In the genomic region with DNA sequence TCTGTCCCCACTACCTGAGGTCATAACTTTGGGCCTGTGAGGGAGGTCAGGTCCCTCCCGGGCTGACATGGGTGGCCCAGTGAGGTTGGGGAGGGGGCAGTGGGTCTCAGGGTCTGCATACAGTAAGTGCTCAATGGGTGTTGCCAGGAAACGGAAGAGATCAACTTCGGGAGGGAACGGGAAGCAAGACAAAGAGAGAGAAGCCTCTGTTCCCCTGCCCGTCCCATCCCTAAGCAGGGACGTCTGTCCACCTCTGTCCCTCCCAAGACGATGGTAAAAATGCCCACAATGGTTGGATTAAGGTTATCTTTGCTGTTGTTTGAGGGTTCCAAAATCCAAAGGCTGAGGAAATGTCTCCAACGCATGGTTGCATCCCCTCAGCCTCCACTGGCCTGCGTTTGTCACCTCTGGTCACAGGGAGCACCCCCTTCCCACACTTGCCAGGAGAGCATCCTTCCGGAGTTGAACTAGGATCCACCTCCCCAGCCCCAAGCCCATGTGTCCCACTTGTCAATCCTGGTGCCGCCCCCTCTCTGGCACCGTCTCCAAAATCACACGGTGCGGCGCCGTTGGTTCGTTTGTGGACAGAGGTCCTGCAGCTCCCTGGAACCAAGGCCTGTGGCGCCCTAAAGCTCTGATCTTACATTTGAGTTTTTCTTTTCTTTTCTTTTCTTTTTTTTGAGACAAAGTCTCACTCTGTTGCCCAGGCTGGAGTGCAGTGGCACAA, we compare ENCODE assay signal across 1 cellular context.
TF ChIP-seq lines count a peak whose summit lies in the region.

No MANE protein-coding gene starts in this region.

TF ChIP-seq in K562, 482 proteins besides CTCF, POLR2A, EP300 and RAD21:
- TF ChIP-seq ZKSCAN8 (CRISPR knock-in tag; IDR thresholded peaks at IDR 0.05), result peak; percentile 73
- TF ChIP-seq, protein P1, sequence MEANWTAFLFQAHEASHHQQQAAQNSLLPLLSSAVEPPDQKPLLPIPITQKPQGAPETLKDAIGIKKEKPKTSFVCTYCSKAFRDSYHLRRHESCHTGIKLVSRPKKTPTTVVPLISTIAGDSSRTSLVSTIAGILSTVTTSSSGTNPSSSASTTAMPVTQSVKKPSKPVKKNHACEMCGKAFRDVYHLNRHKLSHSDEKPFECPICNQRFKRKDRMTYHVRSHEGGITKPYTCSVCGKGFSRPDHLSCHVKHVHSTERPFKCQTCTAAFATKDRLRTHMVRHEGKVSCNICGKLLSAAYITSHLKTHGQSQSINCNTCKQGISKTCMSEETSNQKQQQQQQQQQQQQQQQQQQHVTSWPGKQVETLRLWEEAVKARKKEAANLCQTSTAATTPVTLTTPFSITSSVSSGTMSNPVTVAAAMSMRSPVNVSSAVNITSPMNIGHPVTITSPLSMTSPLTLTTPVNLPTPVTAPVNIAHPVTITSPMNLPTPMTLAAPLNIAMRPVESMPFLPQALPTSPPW (CRISPR knock-in tag; IDR thresholded peaks at IDR 0.05), result no peak
TF ChIP-seq in K562: peak in this region for 1.
